Comparison of ENCODE assay signal across 12 cellular contexts in the genomic region with DNA sequence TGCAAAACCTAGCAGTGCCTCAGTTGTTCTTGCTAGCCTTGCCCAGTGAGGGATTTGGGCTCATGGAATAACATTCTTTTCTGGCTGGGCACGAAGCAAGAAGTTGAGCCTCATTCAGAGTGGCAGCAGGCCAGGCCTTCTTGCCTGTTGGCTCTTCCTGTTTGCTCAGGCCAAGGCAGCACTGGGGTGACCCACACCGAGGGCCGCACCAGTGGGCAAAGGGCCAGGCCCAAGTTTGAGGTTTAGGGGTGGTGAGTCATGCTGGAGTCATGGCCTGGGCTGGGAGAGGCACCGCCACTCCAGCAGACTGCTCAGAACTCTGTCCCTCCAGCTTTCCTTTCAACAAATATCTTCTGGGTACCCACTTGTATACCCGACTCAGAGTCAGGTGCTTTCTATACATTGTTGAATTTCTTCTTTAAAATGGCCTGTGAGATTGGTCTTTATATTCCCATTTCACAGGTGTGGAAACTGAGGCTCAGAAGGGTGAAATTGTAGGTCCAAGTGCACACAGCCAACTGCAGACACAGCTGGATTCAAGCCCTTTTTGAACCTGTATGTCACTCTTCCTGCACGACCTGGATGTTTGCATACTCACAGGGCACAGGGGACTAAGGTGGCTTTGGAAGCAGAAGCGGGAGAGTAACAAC.
DNase-seq lines count a peak whose midpoint lies in the region; ATAC-seq and TF ChIP-seq lines count a peak whose summit lies in the region.
"Had no signal": no experiment of that assay in that cellular context is flagged by ENCODE, and none has a peak within 500 bp of the region (broad histone marks: within the 10 kb centered on the region; RNA-seq: fewer than 3 reads in every experiment).

No MANE protein-coding gene starts in this region.

- BruUV-seq in MCF 10A (replicated peaks; lab: Mats Ljungman, UMichigan): no TSS peak

- CTCF ChIA-PET in AG04449 (lab: Yijun Ruan, JAX) (interaction anchor here (1.3 to 1.4 kb wide), 2 partner anchors 9 to 111 kb away, joined by 4 read pairs; no protein-coding TSS in a partner anchor), MCF 10A (lab: Yijun Ruan, JAX) (interaction anchor here (0.7 to 1.2 kb wide), 4 partner anchors 40 to 277 kb away, joined by 3 to 4 read pairs (median 3); no protein-coding TSS in a partner anchor)

- peak overlapping the region; percentile 59 for H3K27ac Mint-ChIP-seq in MCF 10A (ENCODE audit: low read depth, unreplicated experiment)
- H3K27ac Mint-ChIP-seq: activated naive CD4-positive, alpha-beta T cell treated with anti-CD3 and anti-CD28 coated beads, Interleukin-2, amount 50 U/mL, for 24 hours had no signal

- peaks cover 0 to 7% of the 10 kb centered on the region in 2 donors for H3K4me1 ChIP-seq in left lung
- H3K4me1 ChIP-seq: Caco-2 had no signal

- intact Hi-C loops in MCF 10A (cut with micrococcal nuclease) (no loop called here), left lung (cut with DNase I) (no loop called here)

- H3K36me3 ChIP-seq in left lung: no peaks in the 10 kb centered on the region

- no peaks in the 10 kb centered on the region for H3K9me3 Mint-ChIP-seq in MCF 10A (ENCODE audit: unreplicated experiment)

- H3K27ac ChIP-seq in left lung: no peak overlapping the region

- H3K4me3 ChIP-seq in AG04449 (ENCODE audit: low read depth, low read length): no peak overlapping the region
- H3K4me3 ChIP-seq in left lung: no peak overlapping the region

- no peak overlapping the region for H3K4me3 Mint-ChIP-seq in MCF 10A (ENCODE audit: unreplicated experiment)
- H3K4me3 Mint-ChIP-seq: activated naive CD4-positive, alpha-beta T cell treated with anti-CD3 and anti-CD28 coated beads, Interleukin-2, amount 50 U/mL, for 24 hours had no signal

- ATAC-seq in left lung: peak; percentile 97
- ATAC-seq in GM19397 (IDR thresholded peaks at IDR 0.05; ENCODE audit: unreplicated experiment): no peak

- peaks cover 0 to 8% of the 10 kb centered on the region in 2 donors for H3K9me3 ChIP-seq in left lung

- DNase-seq in AG04449 (ENCODE audit: low read depth, low spot score) (peak; percentile 57), M059J (ENCODE audit: low read depth) (peak; percentile 96), MCF 10A (ENCODE audit: unreplicated experiment) (peak; percentile 99), left lung (peak; percentile 89 to 93), NK-92 (lab: John Stamatoyannopoulos, UW; ENCODE audit: unreplicated experiment) (no peak), NCI-H2196 (lab: John Stamatoyannopoulos, UW; ENCODE audit: unreplicated experiment) (no peak)
- no peak for DNase-seq in stimulated activated CD8-positive, alpha-beta memory T cell treated with anti-CD3 and anti-CD28 coated beads, Interleukin-4, amount 100 ng/mL, for 48 hours
- DNase-seq: Caco-2; islet precursor cell; stimulated activated CD4-positive, alpha-beta T cell treated with anti-CD3 and anti-CD28 coated beads, Interleukin-4, amount 100 ng/mL, for 24 hours had no signal

- no peaks in the 10 kb centered on the region for H3K27me3 ChIP-seq in left lung

- peaks cover 24% of the 10 kb centered on the region for H3K4me1 Mint-ChIP-seq in MCF 10A (ENCODE audit: insufficient read depth, unreplicated experiment)

- TF ChIP-seq CTCF in AG04449 (IDR thresholded peaks at IDR 0.05; ENCODE audit: insufficient read depth, low read length, missing control alignments) (no peak), MCF 10A (IDR thresholded peaks at IDR 0.05; ENCODE audit: unreplicated experiment) (no peak), left lung (IDR thresholded peaks at IDR 0.05) (no peak)

- H3K36me3 Mint-ChIP-seq in MCF 10A (ENCODE audit: insufficient read depth, unreplicated experiment): no peaks in the 10 kb centered on the region

- H3K27me3 Mint-ChIP-seq in MCF 10A (ENCODE audit: insufficient read depth, unreplicated experiment): no peaks in the 10 kb centered on the region
- H3K27me3 Mint-ChIP-seq: activated naive CD4-positive, alpha-beta T cell treated with anti-CD3 and anti-CD28 coated beads, Interleukin-2, amount 50 U/mL, for 24 hours had no signal

- POLR2A ChIA-PET in AG04449 (lab: Yijun Ruan, JAX): no interaction called here
- POLR2A ChIA-PET in MCF 10A (lab: Yijun Ruan, JAX): interaction anchor here (0.6 to 1.6 kb wide), 3 partner anchors 15 to 136 kb away, joined by 3 read pairs; no protein-coding TSS in a partner anchor

Comparison
In these comparisons a context has a peak if more than half of its experiments do, and no peak if none do; other contexts are left out.
1. DNase-seq: peak in AG04449 (single experiment), M059J (single experiment), MCF 10A (single experiment) and left lung (2 of 2); none in stimulated activated CD8-positive, alpha-beta memory T cell treated with anti-CD3 and anti-CD28 coated beads, Interleukin-4, amount 100 ng/mL, for 48 hours (single experiment), NK-92 (single experiment) and NCI-H2196 (single experiment).